1 cellular context compared by ENCODE assay signal in genomic region chr20:58692579-58693225, GRCh38.
TF ChIP-seq lines count a peak whose summit lies in the region.

Gene NPEPL1, plus strand, starts transcription at chr20:58692800. Its CDS starts 101 bp downstream, at chr20:58692901.

TF ChIP-seq in GM12878, 131 proteins besides CTCF, POLR2A, EP300 and RAD21 (continued from another document):
- TF ChIP-seq ZBTB40 (IDR thresholded peaks at IDR 0.05; ENCODE audit: borderline replicate concordance) (no peak), SMAD5 (IDR thresholded peaks at IDR 0.05; ENCODE audit: low read depth) (no peak), E4F1 (IDR thresholded peaks at IDR 0.05; ENCODE audit: borderline replicate concordance, partially characterized antibody) (no peak), ZZZ3 (IDR thresholded peaks at IDR 0.05; ENCODE audit: control insufficient read depth, insufficient read length, low read depth) (no peak), SMC3 (IDR thresholded peaks at IDR 0.05; ENCODE audit: borderline replicate concordance, low read length) (peak; percentile 16; the same call in 1 of the 2 replicates), ZNF217 (IDR thresholded peaks at IDR 0.05) (no peak), ZSCAN29 (IDR thresholded peaks at IDR 0.05) (0 out of 2 replicates have a peak, but pooled peaks have one; percentile 53), NR2C1 (IDR thresholded peaks at IDR 0.05) (no peak), USF2 (IDR thresholded peaks at IDR 0.05; ENCODE audit: borderline replicate concordance, low read depth, low read length) (no peak), HDAC6 (IDR thresholded peaks at IDR 0.05; ENCODE audit: unreplicated experiment) (no peak), SRF (IDR thresholded peaks at IDR 0.05; ENCODE audit: low read depth in 2 of 2, low read length in 2 of 2) (peak in 1 of 2 experiments; percentile 38; a peak in 1 of 4 replicates), LARP7 (IDR thresholded peaks at IDR 0.05) (0 out of 2 replicates have a peak, but pooled peaks have one; percentile 37), MEF2A (IDR thresholded peaks at IDR 0.05; ENCODE audit: insufficient read depth, low read depth, low read length) (no peak), STAT3 (IDR thresholded peaks at IDR 0.05; ENCODE audit: low read depth, low read length) (no peak), ZNF622 (IDR thresholded peaks at IDR 0.05) (no peak), NKRF (conservative IDR thresholded peaks at IDR 0.05) (peak; percentile 30; the same call in 1 of the 2 replicates), NRF1 (conservative IDR thresholded peaks at IDR 0.05; ENCODE audit: low read depth, low read length) (no peak), BHLHE40 (IDR thresholded peaks at IDR 0.05; ENCODE audit: borderline replicate concordance in 1 of 2, low read depth in 2 of 2, low read length in 1 of 2) (peak in 1 of 2 experiments; percentile 46; a peak in 1 of 4 replicates), CUX1 (IDR thresholded peaks at IDR 0.05; ENCODE audit: insufficient replicate concordance, low read depth, low read length) (no peak), BACH1 (IDR thresholded peaks at IDR 0.05; ENCODE audit: borderline replicate concordance) (0 out of 2 replicates have a peak, but pooled peaks have one; percentile 3), NFXL1 (IDR thresholded peaks at IDR 0.05; ENCODE audit: borderline replicate concordance) (no peak), SP1 (IDR thresholded peaks at IDR 0.05; ENCODE audit: low read depth, low read length) (no peak), CHD2 (IDR thresholded peaks at IDR 0.05; ENCODE audit: borderline replicate concordance, low read depth, low read length) (no peak), PAX5 (IDR thresholded peaks at IDR 0.05; ENCODE audit: borderline replicate concordance, low read depth, low read length) (no peak), EGR1 (IDR thresholded peaks at IDR 0.05; ENCODE audit: borderline replicate concordance in 1 of 2, low read depth in 2 of 2, low read length in 2 of 2) (peak in 1 of 2 experiments; percentile 1; a peak in 1 of 3 replicates), POU2F2 (IDR thresholded peaks at IDR 0.05; ENCODE audit: borderline replicate concordance, low read depth, low read length) (no peak), RUNX3 (IDR thresholded peaks at IDR 0.05; ENCODE audit: low read length) (no peak), CBX5 (IDR thresholded peaks at IDR 0.05; ENCODE audit: low read depth) (no peak), MYB (IDR thresholded peaks at IDR 0.05; ENCODE audit: borderline replicate concordance, low read depth, low read length) (no peak), NR2F1 (conservative IDR thresholded peaks at IDR 0.05) (0 out of 2 replicates have a peak, but pooled peaks have one; percentile 36), YY1 (IDR thresholded peaks at IDR 0.05; ENCODE audit: low read depth, low read length) (peak; percentile 11; the same call in 1 of the 2 replicates), SMARCA5 (IDR thresholded peaks at IDR 0.05) (peak; percentile 77; the same call in 1 of the 2 replicates)
